Comparison of ENCODE assay signal across 8 cellular contexts in the genomic region with DNA sequence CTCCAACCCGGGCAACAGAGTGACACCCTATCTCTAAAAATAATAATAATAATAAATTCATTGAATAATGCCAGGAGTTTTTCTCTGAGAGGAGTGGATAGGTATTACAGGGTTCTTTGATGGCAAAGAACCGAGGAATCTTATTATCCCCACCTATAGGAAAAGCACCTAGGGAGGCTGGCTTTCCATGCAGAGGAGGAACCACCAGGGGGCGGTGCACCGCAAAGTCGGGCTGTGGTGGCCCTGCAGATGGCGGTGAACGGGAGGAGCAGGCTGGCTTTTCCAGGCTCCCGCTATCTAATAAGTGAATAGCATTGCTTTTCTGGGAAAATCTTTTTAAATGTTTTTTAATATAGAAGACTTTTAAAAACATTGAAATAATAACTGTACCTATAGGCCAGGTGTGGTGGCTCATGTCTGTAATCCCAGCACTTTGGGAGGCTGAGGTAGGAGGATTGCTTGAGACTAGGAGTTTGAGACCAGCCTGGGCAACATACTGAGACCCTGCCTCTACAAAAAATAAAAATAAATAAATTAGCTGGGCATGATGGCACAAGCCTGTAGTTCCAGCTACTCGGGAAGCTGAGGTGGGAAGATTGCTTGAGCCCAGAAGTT.
DNase-seq lines count a peak whose midpoint lies in the region; ATAC-seq and TF ChIP-seq lines count a peak whose summit lies in the region.

No MANE protein-coding gene starts in this region.

- peak; percentile 46 for TF ChIP-seq CTCF in AG09309 (IDR thresholded peaks at IDR 0.05; ENCODE audit: control insufficient read depth, insufficient read depth, low read depth, low read length, missing control alignments)

- no peak overlapping the region for H3K4me3 ChIP-seq in AG09309 (ENCODE audit: control insufficient read depth, low read depth, low read length)

- peak; percentile 87 for ATAC-seq in GM18511 (IDR thresholded peaks at IDR 0.05; ENCODE audit: unreplicated experiment)
- peak; percentile 56 for ATAC-seq in HG03439 (IDR thresholded peaks at IDR 0.05; ENCODE audit: unreplicated experiment)
- peak in 1 of 2 donors; percentile 47 for ATAC-seq in left cardiac atrium
- ATAC-seq in HG03571 (IDR thresholded peaks at IDR 0.05; ENCODE audit: unreplicated experiment): no peak

- no peak for DNase-seq in AG09309 (ENCODE audit: low read depth)
- DNase-seq in activated CD4-positive, alpha-beta T cell treated with anti-CD3 and anti-CD28 coated beads, Interleukin-2, amount 50 U/mL, for 1 hour: peak; percentile 13
- peak; percentile 33 for DNase-seq in left cardiac atrium
- DNase-seq in stimulated activated CD4-positive, alpha-beta T cell treated with anti-CD3 and anti-CD28 coated beads, TNF-alpha, amount 100 ng/mL, for 48 hours (ENCODE audit: low read depth in 3 of 3): peak; percentile 6 to 38 (median 10)
- DNase-seq in NCI-H1105 (lab: John Stamatoyannopoulos, UW): no peak

- intact Hi-C loops in left cardiac atrium (cut with DNase I): loop anchor here in 1 of 2 donors (10.0 kb wide), 1 partner anchor 766 kb away; no protein-coding TSS in a partner anchor

Comparison
In these comparisons a context has a peak if more than half of its experiments do, and no peak if none do; other contexts are left out.
1. DNase-seq: peak in activated CD4-positive, alpha-beta T cell treated with anti-CD3 and anti-CD28 coated beads, Interleukin-2, amount 50 U/mL, for 1 hour (single experiment), left cardiac atrium (single experiment) and stimulated activated CD4-positive, alpha-beta T cell treated with anti-CD3 and anti-CD28 coated beads, TNF-alpha, amount 100 ng/mL, for 48 hours (3 of 3); none in AG09309 (single experiment) and NCI-H1105 (single experiment).